29 cellular contexts compared by ENCODE assay signal in the genomic region with DNA sequence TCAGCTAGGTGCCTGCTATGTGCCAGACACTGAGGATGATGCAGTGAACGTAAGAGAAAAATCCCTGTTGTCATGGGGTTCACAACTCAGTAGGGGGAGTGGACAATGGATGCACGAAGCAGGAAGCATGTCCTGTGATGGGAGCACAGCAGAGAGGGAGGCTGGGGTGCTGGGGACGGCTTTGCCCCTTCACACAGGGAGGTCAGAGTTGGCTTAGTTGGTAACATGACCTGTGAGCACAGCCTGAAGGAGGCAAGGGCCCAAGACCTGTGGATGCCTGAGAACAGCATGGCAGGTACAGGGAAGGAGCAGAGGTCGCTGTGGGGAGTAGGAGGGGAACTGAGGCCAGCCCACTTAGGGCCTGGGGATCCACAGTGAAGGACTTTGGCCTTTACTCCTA.
"Had no signal": no experiment of that assay in that cellular context is flagged by ENCODE, and none has a peak within 500 bp of the region (broad histone marks: within the 10 kb centered on the region; RNA-seq: fewer than 3 reads in every experiment).

No MANE protein-coding gene starts in this region.

- ATAC-seq: left colon; left lung; lower lobe of right lung; natural killer cell; right lobe of liver; stimulated activated naive B cell treated with anti-CD40 and anti-IgM and Interleukin-4, amounts not matched to agents 10 μg/mL and 1 μg/mL and 100 μg/mL, for 72 hours; stimulated activated naive CD8-positive, alpha-beta T cell treated with anti-CD3 and anti-CD28 coated beads, Interleukin-15, Interleukin-2, amounts not matched to agents 100 U/mL and 50 U/mL, for 24 hours had no signal

- H3K27ac ChIP-seq: left lung, lower lobe of right lung, parathyroid adenoma, right atrium auricular region, right lobe of liver, skin epidermis, stomach, testis, thyroid gland, transverse colon, upper lobe of left lung, vagina had no signal

- H3K4me1 ChIP-seq: left lung, lower lobe of right lung, parathyroid adenoma, right atrium auricular region, right lobe of liver, stomach, testis, thyroid gland, transverse colon, upper lobe of left lung, vagina had no signal

- H3K4me3 Mint-ChIP-seq: immature natural killer cell; mesothelial cell of epicardium; naive B cell; natural killer cell; nephron progenitor cell; stimulated activated naive B cell treated with anti-CD40 and anti-IgM and Interleukin-4, amounts not matched to agents 10 μg/mL and 1 μg/mL and 100 μg/mL, for 72 hours had no signal

- H3K4me3 ChIP-seq: left lung, lower lobe of right lung, right atrium auricular region, right lobe of liver, skin epidermis, stomach, testis, thyroid gland, transverse colon, upper lobe of left lung, vagina had no signal

- H2AFZ ChIP-seq: parathyroid adenoma had no signal

- H3K36me3 ChIP-seq: left lung, lower lobe of right lung, right atrium auricular region, right lobe of liver, stomach, thyroid gland, transverse colon, upper lobe of left lung, vagina had no signal

- H3K27me3 Mint-ChIP-seq: stimulated activated naive B cell treated with anti-CD40 and anti-IgM and Interleukin-4, amounts not matched to agents 10 μg/mL and 1 μg/mL and 100 μg/mL, for 72 hours had no signal

- H3K27me3 ChIP-seq: left lung, right atrium auricular region, right lobe of liver, stomach, testis, thyroid gland, transverse colon, upper lobe of left lung, vagina had no signal

- H3K27ac Mint-ChIP-seq: immature natural killer cell; mesothelial cell of epicardium; naive B cell; natural killer cell; nephron progenitor cell; stimulated activated naive B cell treated with anti-CD40 and anti-IgM and Interleukin-4, amounts not matched to agents 10 μg/mL and 1 μg/mL and 100 μg/mL, for 72 hours had no signal

- H3K9me3 ChIP-seq: left lung, lower lobe of right lung, right atrium auricular region, right lobe of liver, stomach, testis, thyroid gland, transverse colon, upper lobe of left lung, vagina had no signal

- H3K9ac ChIP-seq: parathyroid adenoma had no signal

- H3K79me2 ChIP-seq: parathyroid adenoma had no signal

- DNase-seq: hypothalamus; immature natural killer cell; kidney; left colon; left lung; lower lobe of right lung; mammary epithelial cell; mesenchymal stem cell; naive B cell; natural killer cell; nephron progenitor cell; nucleus accumbens; right lobe of liver; stimulated activated CD4-positive, alpha-beta T cell treated with anti-CD3 and anti-CD28 coated beads, Interleukin-12 subunit alpha, Interleukin-12 subunit beta, amount 100 ng/mL, for 4 hours; stimulated activated CD4-positive, alpha-beta T cell treated with anti-CD3 and anti-CD28 coated beads, Interleukin-15, amount 100 ng/mL, for 24 hours; stimulated activated CD4-positive, alpha-beta T cell treated with anti-CD3 and anti-CD28 coated beads, Interleukin-2, amount 100 ng/mL, for 24 hours; stimulated activated CD4-positive, alpha-beta T cell treated with anti-CD3 and anti-CD28 coated beads, Interleukin-4, amount 100 ng/mL, for 1 hour; stimulated activated naive B cell treated with anti-CD40 and anti-IgM and Interleukin-4, amounts not matched to agents 10 μg/mL and 1 μg/mL and 100 μg/mL, for 72 hours; stimulated activated naive CD8-positive, alpha-beta T cell treated with anti-CD3 and anti-CD28 coated beads, Interleukin-15, Interleukin-2, amounts not matched to agents 100 U/mL and 50 U/mL, for 24 hours; stomach; testis; thyroid gland; transverse colon; upper lobe of left lung had no signal

- H3K9me3 Mint-ChIP-seq: immature natural killer cell, mesothelial cell of epicardium, natural killer cell, nephron progenitor cell had no signal

- H3K36me3 Mint-ChIP-seq: immature natural killer cell; mesothelial cell of epicardium; naive B cell; natural killer cell; stimulated activated naive B cell treated with anti-CD40 and anti-IgM and Interleukin-4, amounts not matched to agents 10 μg/mL and 1 μg/mL and 100 μg/mL, for 72 hours had no signal

- H3K4me1 Mint-ChIP-seq: immature natural killer cell; naive B cell; natural killer cell; stimulated activated naive B cell treated with anti-CD40 and anti-IgM and Interleukin-4, amounts not matched to agents 10 μg/mL and 1 μg/mL and 100 μg/mL, for 72 hours had no signal
